Comparison of ENCODE assay signal across 8 cellular contexts in genomic region chr18:36296591-36297418, GRCh38. TPM values are rescaled to one million over a fixed set of nuclear protein-coding genes. Genes with fewer than 3 reads are reported as not detected.
DNase-seq lines count a peak whose midpoint lies in the region; ATAC-seq and TF ChIP-seq lines count a peak whose summit lies in the region.

No MANE protein-coding gene starts in this region.

- no peaks in the 10 kb centered on the region for H3K9me3 ChIP-seq in ascending aorta

- peak; percentile 68 for DNase-seq in activated CD8-positive, alpha-beta memory T cell treated with anti-CD3 and anti-CD28 coated beads for 24 hours
- no peak for DNase-seq in activated CD8-positive, alpha-beta memory T cell treated with anti-CD3 and anti-CD28 coated beads, Interleukin-2, amount 10 ng/mL, durations not matched to agents 7 days and 5 days
- DNase-seq in NCI-H2227 (lab: John Stamatoyannopoulos, UW; ENCODE audit: unreplicated experiment), result peak; percentile 85
- peak in 1 of 2 donors; percentile 83 for DNase-seq in ascending aorta (ENCODE audit: low spot score in 2 of 2)
- peak; percentile 72 for DNase-seq in left ventricle myocardium superior
- DNase-seq in progenitor cell of endocrine pancreas (ENCODE audit: low spot score, unreplicated experiment), result peak; percentile 52

- H3K27me3 Mint-ChIP-seq in activated CD8-positive, alpha-beta memory T cell treated with anti-CD3 and anti-CD28 coated beads, Interleukin-2, amount 10 ng/mL, durations not matched to agents 7 days and 5 days, result peaks cover 36% of the 10 kb centered on the region
- H3K27me3 Mint-ChIP-seq in progenitor cell of endocrine pancreas, result peaks cover 25% of the 10 kb centered on the region

- H3K4me1 ChIP-seq in ascending aorta, result peaks cover 2 to 5% of the 10 kb centered on the region in 2 donors

- H3K27me3 ChIP-seq in ascending aorta, result no peaks in the 10 kb centered on the region

- H3K4me3 ChIP-seq in ascending aorta, result peak overlapping the region; percentile 91 to 99

- H3K36me3 Mint-ChIP-seq in activated CD8-positive, alpha-beta memory T cell treated with anti-CD3 and anti-CD28 coated beads, Interleukin-2, amount 10 ng/mL, durations not matched to agents 7 days and 5 days, result no peaks in the 10 kb centered on the region
- no peaks in the 10 kb centered on the region for H3K36me3 Mint-ChIP-seq in progenitor cell of endocrine pancreas (ENCODE audit: insufficient read depth)

- intact Hi-C loops in ascending aorta (cut with DNase I), result loop anchor here (1.0 to 10.0 kb wide), 8 partner anchors 50 to 510 kb away; no protein-coding TSS in a partner anchor
- intact Hi-C loops in left ventricle myocardium superior (cut with micrococcal nuclease), result no loop called here

- no peak overlapping the region for H3K27ac Mint-ChIP-seq in activated CD8-positive, alpha-beta memory T cell treated with anti-CD3 and anti-CD28 coated beads, Interleukin-2, amount 10 ng/mL, durations not matched to agents 7 days and 5 days
- H3K27ac Mint-ChIP-seq in progenitor cell of endocrine pancreas, result peak overlapping the region; percentile 35

- H3K27ac ChIP-seq in ascending aorta, result peak overlapping the region; percentile 77 to 84

- H3K4me3 Mint-ChIP-seq in activated CD8-positive, alpha-beta memory T cell treated with anti-CD3 and anti-CD28 coated beads, Interleukin-2, amount 10 ng/mL, durations not matched to agents 7 days and 5 days, result no peak overlapping the region
- H3K4me3 Mint-ChIP-seq in progenitor cell of endocrine pancreas (ENCODE audit: low read depth), result no peak overlapping the region

- no peaks in the 10 kb centered on the region for H3K36me3 ChIP-seq in ascending aorta

- peak in 2 of 3 experiments; percentile 53 to 66 for TF ChIP-seq CTCF in ascending aorta (IDR thresholded peaks at IDR 0.05)
- peak; percentile 55 for TF ChIP-seq CTCF in progenitor cell of endocrine pancreas (IDR thresholded peaks at IDR 0.05; ENCODE audit: unreplicated experiment)

- H3K9me3 Mint-ChIP-seq in activated CD8-positive, alpha-beta memory T cell treated with anti-CD3 and anti-CD28 coated beads, Interleukin-2, amount 10 ng/mL, durations not matched to agents 7 days and 5 days (ENCODE audit: low read depth), result no peaks in the 10 kb centered on the region
- H3K9me3 Mint-ChIP-seq in progenitor cell of endocrine pancreas (ENCODE audit: low read depth), result no peaks in the 10 kb centered on the region

- CTCF ChIA-PET in activated CD8-positive, alpha-beta memory T cell treated with anti-CD3 and anti-CD28 coated beads, Interleukin-2, amount 10 ng/mL, durations not matched to agents 7 days and 5 days (lab: Charles Lee), result no interaction called here

- H3K4me1 Mint-ChIP-seq in activated CD8-positive, alpha-beta memory T cell treated with anti-CD3 and anti-CD28 coated beads, Interleukin-2, amount 10 ng/mL, durations not matched to agents 7 days and 5 days, result no peaks in the 10 kb centered on the region
- no peaks in the 10 kb centered on the region for H3K4me1 Mint-ChIP-seq in progenitor cell of endocrine pancreas (ENCODE audit: low read depth)

- no peak for ATAC-seq in activated CD8-positive, alpha-beta memory T cell treated with anti-CD3 and anti-CD28 coated beads, Interleukin-2, amount 10 ng/mL, durations not matched to agents 7 days and 5 days
- peak; percentile 16 for ATAC-seq in HG02852 (IDR thresholded peaks at IDR 0.05; ENCODE audit: unreplicated experiment)
- peak; percentile 70 for ATAC-seq in left ventricle myocardium superior
- no peak for ATAC-seq in HG03139 (IDR thresholded peaks at IDR 0.05; ENCODE audit: unreplicated experiment)

RNA-seq across cellular contexts. Expression of gene FHOD3, which starts 0.7 kb away (rescaled TPM):
- total RNA-seq in activated CD8-positive, alpha-beta memory T cell treated with anti-CD3 and anti-CD28 coated beads, Interleukin-2, amount 10 ng/mL, durations not matched to agents 7 days and 5 days, result not detected
- total RNA-seq in ascending aorta (12.7 TPM), left ventricle myocardium superior (347 TPM), progenitor cell of endocrine pancreas (1.6 and 2.6 TPM in 2 replicates)

Comparison
In these comparisons a context has a peak if more than half of its experiments do, and no peak if none do; other contexts are left out.
1. ATAC-seq: peak in HG02852 (single experiment) and left ventricle myocardium superior (single experiment); none in activated CD8-positive, alpha-beta memory T cell treated with anti-CD3 and anti-CD28 coated beads, Interleukin-2, amount 10 ng/mL, durations not matched to agents 7 days and 5 days (single experiment) and HG03139 (single experiment).
2. RNA of gene FHOD3, which starts 0.7 kb away (total RNA-seq): 347 TPM in left ventricle myocardium superior (single experiment); 12.7 TPM in ascending aorta (single experiment), 1.6 to 2.6 TPM in progenitor cell of endocrine pancreas and not detected in activated CD8-positive, alpha-beta memory T cell treated with anti-CD3 and anti-CD28 coated beads, Interleukin-2, amount 10 ng/mL, durations not matched to agents 7 days and 5 days; every median in the first group is over 10 times any median in the second.